Comparison of ENCODE assay signal across 8 cellular contexts in the genomic region with DNA sequence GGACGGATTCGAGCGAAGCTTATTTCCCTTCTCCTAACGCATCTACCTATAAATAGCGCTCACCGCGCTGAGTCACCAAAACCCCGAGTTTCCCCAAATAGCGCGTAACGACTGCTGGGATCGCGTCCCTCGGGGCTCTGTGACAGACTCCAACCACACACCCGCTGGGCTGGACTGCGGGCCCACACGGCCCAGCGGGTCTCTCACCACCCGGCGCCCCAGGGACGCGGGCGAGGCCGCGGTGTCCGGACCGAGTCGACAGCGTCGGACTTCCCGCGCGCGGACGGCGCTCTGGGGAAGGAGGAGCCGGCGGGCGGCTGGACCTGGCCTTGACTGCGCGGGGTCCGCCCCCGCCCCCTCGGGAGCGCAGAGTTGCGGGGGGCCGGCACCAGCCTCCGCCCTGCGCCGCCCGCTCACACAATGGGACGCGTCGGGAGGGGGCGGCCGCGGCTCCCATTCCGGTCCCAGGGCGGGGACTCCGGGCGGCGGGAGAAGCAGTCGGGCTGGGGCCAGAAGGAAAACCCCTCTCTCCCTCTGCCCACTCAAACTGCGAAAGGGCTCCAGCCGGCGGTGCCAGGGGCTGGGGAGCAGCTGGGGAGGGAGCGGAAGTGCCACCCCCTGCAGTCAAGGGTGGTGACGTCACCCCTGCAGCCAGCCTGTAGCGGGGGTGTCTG.
DNase-seq lines count a peak whose midpoint lies in the region; ATAC-seq and TF ChIP-seq lines count a peak whose summit lies in the region.

No MANE protein-coding gene starts in this region.

- H3K27me3 Mint-ChIP-seq in dendritic cell treated with granulocyte-macrophage colony-stimulating factor and Interleukin-4, amounts not matched to agents 40 ng/mL and 50 ng/mL, for 4 days = peaks cover 11% of the 10 kb centered on the region

- peaks cover 32% of the 10 kb centered on the region for H3K36me3 Mint-ChIP-seq in dendritic cell treated with granulocyte-macrophage colony-stimulating factor and Interleukin-4, amounts not matched to agents 40 ng/mL and 50 ng/mL, for 4 days (ENCODE audit: low read depth)

- TF ChIP-seq CTCF in lower leg skin (IDR thresholded peaks at IDR 0.05) = no peak

- peak; percentile 60 for ATAC-seq in HG03280 (IDR thresholded peaks at IDR 0.05; ENCODE audit: unreplicated experiment)

- intact Hi-C loops in dendritic cell treated with granulocyte-macrophage colony-stimulating factor and Interleukin-4, amounts not matched to agents 40 ng/mL and 50 ng/mL, for 4 days (cut with micrococcal nuclease) = loop anchor here (2.0 kb wide), 2 partner anchors 41 to 127 kb away; a partner anchor contains a TSS
- intact Hi-C loops in lower leg skin (cut with DNase I; ENCODE audit: low total_unique reads) = loop anchor here (10.0 kb wide), 1 partner anchor 129 kb away; a partner anchor contains a TSS

- H3K4me3 Mint-ChIP-seq in dendritic cell treated with granulocyte-macrophage colony-stimulating factor and Interleukin-4, amounts not matched to agents 40 ng/mL and 50 ng/mL, for 4 days = peak overlapping the region; percentile 90

- TF ChIP-seq POLR2A in GM19099 (IDR thresholded peaks at IDR 0.05; ENCODE audit: extremely low read depth, insufficient read length, low read depth) = peak; percentile 65
- TF ChIP-seq POLR2A in lower leg skin (IDR thresholded peaks at IDR 0.05) = peak in 1 of 2 donors; percentile 91

- DNase-seq in Ammon's horn (ENCODE audit: low spot score) = peak; percentile 97
- DNase-seq in NCI-H524 (lab: John Stamatoyannopoulos, UW) = peak; percentile 26 to 94
- DNase-seq in activated CD4-positive, alpha-beta T cell treated with anti-CD3 and anti-CD28 coated beads, Interleukin-2, amount 50 U/mL, for 1 hour = peak; percentile 74
- peak; percentile 71 to 99 for DNase-seq in lower leg skin (ENCODE audit: low spot score in 2 of 2)
- peak; percentile 46 to 56 (median 47) for DNase-seq in stimulated activated CD4-positive, alpha-beta T cell treated with anti-CD3 and anti-CD28 coated beads, TNF-alpha, amount 100 ng/mL, for 48 hours (ENCODE audit: low read depth in 3 of 3)

- peak overlapping the region; percentile 85 for H3K27ac Mint-ChIP-seq in dendritic cell treated with granulocyte-macrophage colony-stimulating factor and Interleukin-4, amounts not matched to agents 40 ng/mL and 50 ng/mL, for 4 days

- peak overlapping the region; percentile 45 for H3K4me3 ChIP-seq in lower leg skin (ENCODE audit: low read depth, poor library complexity, severe bottlenecking)

- peaks cover 66% of the 10 kb centered on the region for H3K4me1 Mint-ChIP-seq in dendritic cell treated with granulocyte-macrophage colony-stimulating factor and Interleukin-4, amounts not matched to agents 40 ng/mL and 50 ng/mL, for 4 days (ENCODE audit: low read depth)

- WGBS in lower leg skin, 2 donors = 0 to 1% methylated on average over 38 to 42 of the region's 69 CpGs

- H3K9me3 Mint-ChIP-seq in dendritic cell treated with granulocyte-macrophage colony-stimulating factor and Interleukin-4, amounts not matched to agents 40 ng/mL and 50 ng/mL, for 4 days = no peaks in the 10 kb centered on the region

Comparison
In these comparisons a context has a peak if more than half of its experiments do, and no peak if none do; other contexts are left out.
1. Peak in every context shown above with its lines: DNase-seq, ATAC-seq and H3K4me3 ChIP-seq.
2. DNase-seq: peak in every context shown above with its lines; median percentile 97 in Ammon's horn; 85 in lower leg skin; 74 in activated CD4-positive, alpha-beta T cell treated with anti-CD3 and anti-CD28 coated beads, Interleukin-2, amount 50 U/mL, for 1 hour; 60 in NCI-H524; 47 in stimulated activated CD4-positive, alpha-beta T cell treated with anti-CD3 and anti-CD28 coated beads, TNF-alpha, amount 100 ng/mL, for 48 hours.